Comparison of ENCODE assay signal across 8 cellular contexts in genomic region chr9:17063535-17064135, GRCh38.
DNase-seq lines count a peak whose midpoint lies in the region; TF ChIP-seq lines count a peak whose summit lies in the region.

No MANE protein-coding gene starts in this region.

- H3K4me3 ChIP-seq in GM06990 (replicated peaks; ENCODE audit: low read depth, low read length): no peak overlapping the region
- no peak overlapping the region for H3K4me3 ChIP-seq in fibroblast of the aortic adventitia (ENCODE audit: low read depth, low read length)
- no peak overlapping the region for H3K4me3 ChIP-seq in ovary

- 16 to 22% (median 21%) methylated on average over 2 of the region's 2 CpGs for whole genome bisulfite sequencing in ovary, 3 donors

- H3K36me3 ChIP-seq in GM06990 (ENCODE audit: control insufficient read depth, insufficient read depth, low read length) (no peaks in the 10 kb centered on the region), ovary (no peaks in the 10 kb centered on the region)

- intact Hi-C loops in ovary (cut with DNase I): no loop called here

- no peaks in the 10 kb centered on the region for H3K9me3 ChIP-seq in ovary

- no peak for DNase-seq in GM06990 (ENCODE audit: extremely low read depth, insufficient read length)
- peak; percentile 54 for DNase-seq in H4 (ENCODE audit: low spot score)
- DNase-seq in LoVo (ENCODE audit: low spot score): peak; percentile 49
- peak; percentile 28 to 29 for DNase-seq in SHP77 (lab: John Stamatoyannopoulos, UW)
- peak; percentile 70 for DNase-seq in fibroblast of the aortic adventitia (ENCODE audit: low read depth)
- DNase-seq in ovary: no peak
- DNase-seq in stimulated activated CD4-positive, alpha-beta T cell treated with anti-CD3 and anti-CD28 coated beads, Interleukin-2, amount 100 ng/mL, for 24 hours: no peak
- DNase-seq in T-helper 9 cell: no peak

- no peak for TF ChIP-seq EP300 in ovary (IDR thresholded peaks at IDR 0.05)

- H3K27me3 ChIP-seq in GM06990 (replicated peaks; ENCODE audit: control insufficient read depth, insufficient read depth, low read length) (no peaks in the 10 kb centered on the region), ovary (no peaks in the 10 kb centered on the region)

- TF ChIP-seq POLR2A in ovary (IDR thresholded peaks at IDR 0.05): no peak

- no peaks in the 10 kb centered on the region for H3K4me1 ChIP-seq in ovary (ENCODE audit: insufficient read depth)

- no peak overlapping the region for H3K27ac ChIP-seq in ovary

- TF ChIP-seq CTCF in GM06990 (IDR thresholded peaks at IDR 0.05; ENCODE audit: insufficient read depth, low read length, poor library complexity, severe bottlenecking) (peak; percentile 87), fibroblast of the aortic adventitia (IDR thresholded peaks at IDR 0.05; ENCODE audit: insufficient read depth, low read length) (peak; percentile 86), ovary (IDR thresholded peaks at IDR 0.05) (peak in 2 of 3 donors; percentile 22 to 36)

Comparison
In these comparisons a context has a peak if more than half of its experiments do, and no peak if none do; other contexts are left out.
1. DNase-seq: peak in H4 (single experiment), LoVo (single experiment), SHP77 (2 of 2) and fibroblast of the aortic adventitia (single experiment); none in GM06990 (single experiment), ovary (0 of 5), stimulated activated CD4-positive, alpha-beta T cell treated with anti-CD3 and anti-CD28 coated beads, Interleukin-2, amount 100 ng/mL, for 24 hours (0 of 2) and T-helper 9 cell (single experiment).
2. CTCF ChIP-seq: peak in every context shown above with its lines; median percentile 87 in GM06990; 86 in fibroblast of the aortic adventitia; 29 in ovary.